In genomic region chr9:5013379-5013778, GRCh38 we compare ENCODE assay signal across 30 cellular contexts. TPM values are rescaled to one million over a fixed set of nuclear protein-coding genes. Genes with fewer than 3 reads are reported as not detected.
DNase-seq lines count a peak whose midpoint lies in the region; ATAC-seq, FAIRE-seq and TF ChIP-seq lines count a peak whose summit lies in the region.
"Had no signal": no experiment of that assay in that cellular context is flagged by ENCODE, and none has a peak within 500 bp of the region (broad histone marks: within the 10 kb centered on the region; RNA-seq: fewer than 3 reads in every experiment).

No MANE protein-coding gene starts in this region.

- DNase-seq in GM19239 (ENCODE audit: insufficient read length, low spot score) (no peak), skeletal muscle cell (ENCODE audit: low read depth) (peak; percentile 8), NCI-H524 treated with DMSO at 0.1 percent for 48 hours (lab: John Stamatoyannopoulos, UW) (no peak), RWPE1 (ENCODE audit: low spot score) (no peak), vagina (ENCODE audit: extremely low spot score in 2 of 2) (no peak)
- DNase-seq: activated CD4-positive, alpha-beta T cell treated with anti-CD3 and anti-CD28 coated beads, Interleukin-2, amount 50 U/mL, for 4 hours; activated CD8-positive, alpha-beta memory T cell treated with anti-CD3 and anti-CD28 coated beads, Interleukin-2, amount 10 ng/mL, durations not matched to agents 7 days and 5 days; activated gamma-delta T cell treated with Interleukin-2 at 50 U/mL for 16 hours; activated T-cell treated with anti-CD3 and anti-CD28 coated beads, Interleukin-2, amount 50 U/mL, for 48 hours; brain microvascular endothelial cell; CD4-positive, alpha-beta memory T cell; foreskin keratinocyte; Karpas-422; kidney glomerular epithelial cell; NCI-H1930; NCI-H526; NK-92 treated with Interleukin-12 subunit alpha and Interleukin-12 subunit beta, amount 100 ng/mL, for 24 hours; PC-9; SIG-M5; stimulated activated naive CD8-positive, alpha-beta T cell treated with anti-CD3 and anti-CD28 coated beads, Interleukin-15, Interleukin-2, amounts not matched to agents 100 U/mL and 50 U/mL, for 24 hours; testis had no signal

- H3K4me1 ChIP-seq in gastroesophageal sphincter (peaks cover 7 to 41% (median 34%) of the 10 kb centered on the region in 3 donors), vagina (peaks cover 22% of the 10 kb centered on the region)

- POLR2A ChIA-PET in RWPE1 (lab: Yijun Ruan, JAX; ENCODE audit: low non-redundant PET): no interaction called here

- peak; percentile 40 for FAIRE-seq in GM19239 (lab: Jason Lieb, UNC)
- peak; percentile 87 for FAIRE-seq in endometrium (lab: Jason Lieb, UNC)
- FAIRE-seq: D721Med had no signal

- no peak for TF ChIP-seq EP300 in gastroesophageal sphincter (IDR thresholded peaks at IDR 0.05)

- H3K27me3 ChIP-seq in gastroesophageal sphincter: no peaks in the 10 kb centered on the region
- H3K27me3 ChIP-seq in vagina: no peaks in the 10 kb centered on the region
- H3K27me3 ChIP-seq: brain microvascular endothelial cell, foreskin keratinocyte, hepatocyte, testis had no signal

- H3K36me3 ChIP-seq in gastroesophageal sphincter (peaks cover 0 to 1% of the 10 kb centered on the region in 2 donors), vagina (peaks cover 0 to under 1% of the 10 kb centered on the region in 2 donors)

- no peak overlapping the region for H3K4me3 ChIP-seq in gastroesophageal sphincter
- H3K4me3 ChIP-seq in skeletal muscle cell (ENCODE audit: low read depth, low read length): no peak overlapping the region
- H3K4me3 ChIP-seq in vagina: no peak overlapping the region
- H3K4me3 ChIP-seq: hepatocyte, PC-9, smooth muscle cell, testis had no signal

- H3K27ac ChIP-seq in gastroesophageal sphincter (peak overlapping the region; percentile 46 to 76 (median 72)), RWPE1 (no peak overlapping the region), vagina (no peak overlapping the region)
- H3K27ac ChIP-seq: brain microvascular endothelial cell, foreskin keratinocyte, hepatocyte, HL-60, PC-9 had no signal

- intact Hi-C loops in vagina (cut with DNase I): no loop called here

- no peak for TF ChIP-seq POLR2A in gastroesophageal sphincter (IDR thresholded peaks at IDR 0.05)
- TF ChIP-seq POLR2A in vagina (IDR thresholded peaks at IDR 0.05): no peak

- H3K9me3 ChIP-seq in gastroesophageal sphincter (peaks cover 0 to 6% (median 0%) of the 10 kb centered on the region in 3 donors), vagina (peaks cover 3% of the 10 kb centered on the region)
- H3K9me3 ChIP-seq: testis had no signal

- CTCF ChIA-PET in RWPE1 (lab: Yijun Ruan, JAX): no interaction called here

- TF ChIP-seq CTCF in gastroesophageal sphincter (IDR thresholded peaks at IDR 0.05) (no peak), RWPE1 (conservative IDR thresholded peaks at IDR 0.05; ENCODE audit: low read depth) (no peak), vagina (IDR thresholded peaks at IDR 0.05) (no peak)

- peak; percentile 82 for ATAC-seq in gastroesophageal sphincter
- ATAC-seq in HG02852 (IDR thresholded peaks at IDR 0.05; ENCODE audit: unreplicated experiment): no peak
- ATAC-seq: activated CD4-positive, CD25-positive, alpha-beta regulatory T cell treated with anti-CD3 and anti-CD28 coated beads, Interleukin-2, amount 50 U/mL, for 24 hours; activated CD8-positive, alpha-beta memory T cell treated with anti-CD3 and anti-CD28 coated beads, Interleukin-2, amount 10 ng/mL, durations not matched to agents 7 days and 5 days; foreskin keratinocyte; natural killer cell treated with Interleukin-12 subunit alpha and Interleukin-12 subunit beta and Interleukin-15 and Interleukin-18, amount 100 ng/mL, for 72 hours; stimulated activated naive CD8-positive, alpha-beta T cell treated with anti-CD3 and anti-CD28 coated beads, Interleukin-15, Interleukin-2, amounts not matched to agents 100 U/mL and 50 U/mL, for 24 hours had no signal

RNA-seq across cellular contexts. Expression of gene JAK2, which starts 28.3 kb away (rescaled TPM):
- total RNA-seq in gastroesophageal sphincter (10 to 100 TPM; 29.9 to 45.5 (median 35.8) TPM), vagina (25.8 TPM)

Comparison
In these comparisons a context has a peak if more than half of its experiments do, and no peak if none do; other contexts are left out.
1. H3K27ac ChIP-seq: peak in gastroesophageal sphincter (4 of 4); none in RWPE1 (single experiment) and vagina (single experiment).